In the genomic region with DNA sequence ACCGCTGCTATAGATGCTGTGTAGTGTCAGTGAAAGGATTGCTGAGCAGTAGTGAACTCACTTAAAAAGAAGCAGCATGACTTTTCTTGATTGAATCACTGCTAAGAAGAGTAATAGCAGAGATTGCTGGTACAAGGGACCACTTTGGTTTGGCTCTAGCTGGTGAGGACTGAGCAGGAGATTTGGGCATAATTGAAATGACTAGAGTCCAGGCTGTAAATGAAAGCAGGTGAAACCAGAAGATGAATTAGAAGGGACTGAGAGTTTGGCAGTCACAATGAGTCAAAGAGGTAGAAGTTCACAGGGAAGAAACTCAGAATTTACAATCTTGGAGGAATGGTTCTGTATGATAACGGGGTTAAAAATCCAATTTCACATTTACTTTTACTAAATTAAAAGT, we compare ENCODE assay signal across 29 cellular contexts.
"Had no signal": no experiment of that assay in that cellular context is flagged by ENCODE, and none has a peak within 500 bp of the region (broad histone marks: within the 10 kb centered on the region; RNA-seq: fewer than 3 reads in every experiment).

No MANE protein-coding gene starts in this region.

- H3K9ac ChIP-seq: neural progenitor cell had no signal

- H3K27me3 ChIP-seq: adrenal gland, brain microvascular endothelial cell, heart left ventricle, neural progenitor cell, suprapubic skin, tibial artery had no signal

- H3K4me1 Mint-ChIP-seq: immature natural killer cell had no signal

- H2AFZ ChIP-seq: neural progenitor cell had no signal

- H3K36me3 ChIP-seq: adrenal gland, brain microvascular endothelial cell, heart left ventricle, neural progenitor cell, suprapubic skin had no signal

- H3K9me3 Mint-ChIP-seq: activated naive CD8-positive, alpha-beta T cell treated with anti-CD3 and anti-CD28 coated beads for 36 hours; immature natural killer cell had no signal

- H3K27me3 Mint-ChIP-seq: activated naive CD8-positive, alpha-beta T cell treated with anti-CD3 and anti-CD28 coated beads for 36 hours; naive thymus-derived CD8-positive, alpha-beta T cell had no signal

- H3K27ac Mint-ChIP-seq: activated naive CD8-positive, alpha-beta T cell treated with anti-CD3 and anti-CD28 coated beads for 36 hours; endodermal cell; naive thymus-derived CD8-positive, alpha-beta T cell; neural progenitor cell; T-helper 1 cell treated with Interleukin-12 subunit alpha and Interleukin-12 subunit beta and Interleukin-4 antibody, amounts not matched to agents 30 μg/mL and 1 μg/mL, for 36 hours had no signal

- H3K27ac ChIP-seq: adrenal gland, brain microvascular endothelial cell, heart left ventricle, neural progenitor cell, suprapubic skin, tibial artery had no signal

- H3K4me3 Mint-ChIP-seq: activated naive CD8-positive, alpha-beta T cell treated with anti-CD3 and anti-CD28 coated beads for 36 hours; endodermal cell; immature natural killer cell; naive thymus-derived CD8-positive, alpha-beta T cell; neural progenitor cell; T-helper 1 cell treated with Interleukin-12 subunit alpha and Interleukin-12 subunit beta and Interleukin-4 antibody, amounts not matched to agents 30 μg/mL and 1 μg/mL, for 36 hours had no signal

- DNase-seq: activated CD4-positive, alpha-beta T cell treated with anti-CD3 and anti-CD28 coated beads for 1 hour; activated CD4-positive, alpha-beta T cell treated with anti-CD3 and anti-CD28 coated beads, Interleukin-2, amount 50 U/mL, for 4 hours; activated CD8-positive, alpha-beta memory T cell treated with anti-CD3 and anti-CD28 coated beads for 24 hours; activated gamma-delta T cell treated with Interleukin-2 at 50 U/mL for 16 hours; activated naive CD8-positive, alpha-beta T cell treated with anti-CD3 and anti-CD28 coated beads for 36 hours; activated T-cell treated with anti-CD3 and anti-CD28 coated beads, Interleukin-2, amount 50 U/mL, for 1 hour; adrenal gland; aorta; brain microvascular endothelial cell; cortex of kidney; endodermal cell; foreskin fibroblast; heart left ventricle; hypothalamus; immature natural killer cell; kidney; left colon; mammary epithelial cell; naive thymus-derived CD8-positive, alpha-beta T cell; occipital lobe; right cardiac atrium; stimulated activated naive CD4-positive, alpha-beta T cell; SW 1271; T-helper 9 cell; tibial artery had no signal

- H3K4me2 ChIP-seq: neural progenitor cell had no signal

- H3K4me3 ChIP-seq: adrenal gland, heart left ventricle, neural progenitor cell, suprapubic skin, tibial artery had no signal

- H3K9me3 ChIP-seq: adrenal gland, suprapubic skin, tibial artery had no signal

- ATAC-seq: esophagus mucosa; heart left ventricle; left colon; naive thymus-derived CD8-positive, alpha-beta T cell; right cardiac atrium had no signal

- H3K4me1 ChIP-seq: adrenal gland had no signal
